Comparison of ENCODE assay signal across 1 cellular context in the genomic region with DNA sequence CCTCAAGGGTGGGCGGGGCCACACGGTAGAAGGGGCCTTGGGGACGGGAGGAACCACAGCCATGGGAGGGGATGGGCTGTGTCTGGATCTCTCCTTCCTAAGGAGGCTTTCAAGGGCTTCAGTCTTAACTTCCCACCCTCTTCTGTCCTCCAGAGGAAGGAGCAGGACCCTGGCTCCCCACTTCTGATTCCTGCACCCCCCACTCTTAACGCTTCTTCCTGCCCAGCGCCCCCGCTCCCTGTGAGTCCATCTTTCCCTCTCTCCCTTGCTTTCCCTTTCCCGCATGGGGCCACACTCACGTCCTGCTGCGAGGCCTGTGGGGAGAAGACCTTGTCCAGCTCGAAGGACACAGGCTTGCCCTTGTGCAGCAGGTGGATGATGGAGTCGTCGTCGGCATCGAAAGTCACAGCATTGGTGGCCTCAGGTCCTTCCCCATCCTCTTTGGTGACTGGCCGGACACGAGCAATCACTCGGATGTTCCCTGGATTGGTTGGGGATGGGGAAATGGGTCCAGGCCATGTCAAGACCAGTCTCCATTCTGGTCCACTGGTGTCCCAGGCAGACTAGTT.
TF ChIP-seq lines count a peak whose summit lies in the region.

No MANE protein-coding gene starts in this region.

TF ChIP-seq in K562, 482 proteins besides CTCF, POLR2A, EP300 and RAD21 (continued from another document):
- no peak for TF ChIP-seq POLR2AphosphoS5 (IDR thresholded peaks at IDR 0.05; ENCODE audit: control insufficient read depth, insufficient read depth, low read depth, low read length)
TF ChIP-seq in K562: peak in this region for 8.
